Comparison of ENCODE assay signal across 8 cellular contexts in genomic region chr22:38455530-38456271, GRCh38. TPM values are rescaled to one million over a fixed set of nuclear protein-coding genes. Genes with fewer than 3 reads are reported as not detected.
DNase-seq lines count a peak whose midpoint lies in the region; ATAC-seq, FAIRE-seq and TF ChIP-seq lines count a peak whose summit lies in the region.

No MANE protein-coding gene starts in this region.

- H4K91ac ChIP-seq in mesenchymal stem cell (ENCODE audit: low read length), result no peak overlapping the region

- H2BK15ac ChIP-seq in mesenchymal stem cell (ENCODE audit: low read depth, poor library complexity, severe bottlenecking), result peak overlapping the region; percentile 44

- no peak overlapping the region for H2AK5ac ChIP-seq in mesenchymal stem cell (ENCODE audit: low read length, severe bottlenecking)

- peak; percentile 59 for DNase-seq in AG08396 (ENCODE audit: low spot score)
- peak; percentile 41 for DNase-seq in HTR-8/SVneo (ENCODE audit: insufficient read length, low spot score)
- peak in 2 of 4 donors; percentile 27 to 29 for DNase-seq in body of pancreas
- DNase-seq in mesenchymal stem cell, result peak; percentile 52
- no peak for DNase-seq in activated CD4-positive, CD25-positive, alpha-beta regulatory T cell (lab: John Stamatoyannopoulos, UW)

- no peaks in the 10 kb centered on the region for H3K79me1 ChIP-seq in mesenchymal stem cell (replicated peaks; ENCODE audit: low read length, poor library complexity, severe bottlenecking)

- H3K4me1 ChIP-seq in body of pancreas (peaks cover 13% of the 10 kb centered on the region), mesenchymal stem cell (ENCODE audit: control insufficient read depth, insufficient read depth, low read depth, low read length) (peaks cover 23% of the 10 kb centered on the region)

- H3K9me3 ChIP-seq in body of pancreas, result no peaks in the 10 kb centered on the region
- no peaks in the 10 kb centered on the region for H3K9me3 ChIP-seq in mesenchymal stem cell (ENCODE audit: control insufficient read depth, low read length)

- H3K9ac ChIP-seq in mesenchymal stem cell (ENCODE audit: low read length), result no peak overlapping the region

- TF ChIP-seq CTCF in body of pancreas (IDR thresholded peaks at IDR 0.05), result no peak

- H2AFZ ChIP-seq in mesenchymal stem cell (ENCODE audit: low read depth, low read length), result peak overlapping the region; percentile 32

- H3K4ac ChIP-seq in mesenchymal stem cell (ENCODE audit: low read depth in 1 of 2, low read length in 2 of 2), result no peak overlapping the region

- H3K4me3 ChIP-seq in body of pancreas (no peak overlapping the region), mesenchymal stem cell (ENCODE audit: insufficient read depth in 1 of 2, low read depth in 1 of 2, low read length in 2 of 2) (peak overlapping the region in 1 of 2 experiments; percentile 48)

- WGBS in body of pancreas, 2 donors, result 1 to 2% methylated on average over 26 to 68 of the region's 90 CpGs
- WGBS in mesenchymal stem cell, result 1% methylated on average over 62 of the region's 90 CpGs

- H4K8ac ChIP-seq in mesenchymal stem cell (ENCODE audit: low read length), result no peak overlapping the region

- no peak overlapping the region for H3K14ac ChIP-seq in mesenchymal stem cell (ENCODE audit: low read length in 2 of 2)

- no peak for FAIRE-seq in HTR-8/SVneo (lab: Jason Lieb, UNC)

- H2BK12ac ChIP-seq in mesenchymal stem cell (ENCODE audit: low read length in 2 of 2), result no peak overlapping the region

- peak overlapping the region in 1 of 2 experiments; percentile 34 for H3K23ac ChIP-seq in mesenchymal stem cell (ENCODE audit: low read length in 2 of 2)

- no peak for TF ChIP-seq POLR2A in body of pancreas (IDR thresholded peaks at IDR 0.05)

- H2BK5ac ChIP-seq in mesenchymal stem cell (ENCODE audit: low read depth, low read length, poor library complexity, severe bottlenecking), result no peak overlapping the region

- peak overlapping the region; percentile 11 for H2BK120ac ChIP-seq in mesenchymal stem cell (ENCODE audit: low read depth, low read length)

- H3K27me3 ChIP-seq in body of pancreas, result peaks cover 0 to 13% of the 10 kb centered on the region in 2 donors
- peaks cover 76 to 86% of the 10 kb centered on the region in 2 experiments for H3K27me3 ChIP-seq in mesenchymal stem cell (ENCODE audit: control insufficient read depth in 1 of 2, insufficient read depth in 1 of 2, low read length in 2 of 2)

- intact Hi-C loops in body of pancreas (cut with DNase I), result no loop called here

- peak overlapping the region; percentile 83 for H3K4me2 ChIP-seq in mesenchymal stem cell (ENCODE audit: low read length, poor library complexity, severe bottlenecking)

- H3K27ac ChIP-seq in body of pancreas (no peak overlapping the region), mesenchymal stem cell (ENCODE audit: low read length, poor library complexity, severe bottlenecking) (no peak overlapping the region)

- peak overlapping the region in 1 of 2 experiments; percentile 75 for H3K18ac ChIP-seq in mesenchymal stem cell (ENCODE audit: low read depth in 1 of 2, low read length in 2 of 2)

- H3K36me3 ChIP-seq in body of pancreas (replicated peaks in 1 of 2; ENCODE audit: insufficient read depth in 1 of 2, low read depth in 2 of 2) (no peaks in the 10 kb centered on the region), mesenchymal stem cell (ENCODE audit: control insufficient read depth in 1 of 2, insufficient read depth in 2 of 2, low read depth in 1 of 2, low read length in 2 of 2) (peaks cover 0 to 3% of the 10 kb centered on the region in 2 experiments)

- peak; percentile 19 for ATAC-seq in body of pancreas
- ATAC-seq in HG03378 (IDR thresholded peaks at IDR 0.05; ENCODE audit: unreplicated experiment), result no peak
- ATAC-seq in GM21528 (IDR thresholded peaks at IDR 0.05; ENCODE audit: low FRiP score, unreplicated experiment), result no peak
- no peak for ATAC-seq in HG03159 (IDR thresholded peaks at IDR 0.05; ENCODE audit: unreplicated experiment)

RNA-seq across cellular contexts. Expression of gene KCNJ4, which starts 0.7 kb away (rescaled TPM):
- total RNA-seq in body of pancreas, result not detected
- 0.08 TPM for polyA plus RNA-seq in mesenchymal stem cell (2013, experiment 1 of 2)
- polyA plus RNA-seq in mesenchymal stem cell (2013, experiment 2 of 2), result 0.05 TPM

RNA-seq across cellular contexts. Expression of gene KDELR3, which starts 12.2 kb away (rescaled TPM):
- 10 to 100 TPM in 1 of 2 donors, 1 to 10 TPM in 1; 5.6 to 16.3 TPM for total RNA-seq in body of pancreas
- 167 TPM for polyA plus RNA-seq in mesenchymal stem cell (2013, experiment 1 of 2)
- polyA plus RNA-seq in mesenchymal stem cell (2013, experiment 2 of 2), result 172 TPM

RNA-seq across cellular contexts. Expression of gene DDX17, which starts 50.4 kb away (rescaled TPM):
- 100 to 1,000 TPM; 403 to 467 TPM for total RNA-seq in body of pancreas
- 121 TPM for polyA plus RNA-seq in mesenchymal stem cell (2013, experiment 1 of 2)
- 114 TPM for polyA plus RNA-seq in mesenchymal stem cell (2013, experiment 2 of 2)

Comparison
In these comparisons a context has a peak if more than half of its experiments do, and no peak if none do; other contexts are left out.
1. DNase-seq: peak in AG08396 (single experiment), HTR-8/SVneo (single experiment) and mesenchymal stem cell (single experiment); none in activated CD4-positive, CD25-positive, alpha-beta regulatory T cell (0 of 4).